In the genomic region with DNA sequence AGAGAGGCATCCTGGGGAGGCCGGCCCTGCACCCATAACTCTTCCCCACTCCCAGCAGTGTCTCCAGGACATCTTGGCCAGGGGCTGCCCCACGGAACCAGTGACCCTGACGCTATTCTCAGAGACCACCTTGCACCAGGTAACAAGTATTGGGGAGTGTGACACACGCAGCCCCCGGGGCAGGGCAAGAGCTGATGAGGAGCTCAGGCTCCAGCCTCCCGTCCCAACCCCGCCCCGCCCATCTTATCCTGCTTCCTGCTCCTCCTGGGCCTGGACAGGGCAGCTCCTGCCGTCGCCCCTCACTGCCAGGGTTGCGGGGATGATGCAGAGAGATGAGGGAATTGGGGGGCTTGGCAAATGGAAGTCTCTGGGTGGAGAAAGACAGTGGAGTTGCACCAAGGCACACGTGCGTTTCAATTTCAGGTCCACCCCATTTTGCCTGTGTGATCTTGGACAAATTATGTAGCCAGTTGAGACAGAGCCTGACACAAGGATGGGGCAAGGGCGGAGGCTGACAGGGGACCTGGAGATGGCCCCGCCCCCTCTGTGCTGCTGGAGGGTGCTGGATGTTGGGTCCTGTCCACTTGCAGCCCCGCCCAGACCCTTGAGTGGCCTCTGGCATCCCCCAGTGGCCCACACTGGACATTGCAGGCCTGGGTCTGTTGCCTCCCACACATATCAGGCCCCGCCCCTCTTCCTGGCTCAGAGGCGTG, we compare ENCODE assay signal across 8 cellular contexts. TPM values are rescaled to one million over a fixed set of nuclear protein-coding genes. Genes with fewer than 3 reads are reported as not detected.
DNase-seq lines count a peak whose midpoint lies in the region; ATAC-seq and TF ChIP-seq lines count a peak whose summit lies in the region.

No MANE protein-coding gene starts in this region.

- POLR2A ChIA-PET in HCT116 (lab: Charles Lee), result no interaction called here

- H3K9me3 ChIP-seq in HCT116 (ENCODE audit: control insufficient read depth in 1 of 2, insufficient read depth in 1 of 2, low read depth in 1 of 2, low read length in 2 of 2) (no peaks in the 10 kb centered on the region), lung (ENCODE audit: control insufficient read depth in 2 of 2, insufficient read depth in 1 of 2, low read length in 1 of 2) (no peaks in the 10 kb centered on the region)

- TF ChIP-seq CTCF in HCT116 (IDR thresholded peaks at IDR 0.05 in 2 of 3, conservative IDR thresholded peaks at IDR 0.05 in 1 of 3; ENCODE audit: borderline replicate concordance in 1 of 3, insufficient read depth in 1 of 3, low read depth in 2 of 3, low read length in 2 of 3) (peak; percentile 83 to 94 (median 92)), lung (IDR thresholded peaks at IDR 0.05; ENCODE audit: control extremely low read depth, extremely low read depth) (peak; percentile 97)

- H3K79me2 ChIP-seq in HCT116 (ENCODE audit: insufficient read depth, low read length), result no peaks in the 10 kb centered on the region

- TF ChIP-seq RAD21 in HCT116 (IDR thresholded peaks at IDR 0.05; ENCODE audit: low read depth), result peak; percentile 97

- no peak for TF ChIP-seq POLR2A in HCT116 (IDR thresholded peaks at IDR 0.05; ENCODE audit: borderline replicate concordance, extremely low read depth, insufficient read depth, insufficient read length)

- CTCF ChIA-PET in HCT116 (lab: Charles Lee), result no interaction called here

- RAD21 ChIA-PET in HCT116 (lab: Charles Lee; ENCODE audit: low non-redundant PET in 1 of 2, low total read pairs in 2 of 2, uncharacterized antibody in 2 of 2, unreplicated experiment in 2 of 2), result no interaction called here

- no peak overlapping the region for H2AFZ ChIP-seq in HCT116 (ENCODE audit: low read depth, low read length, poor library complexity, severe bottlenecking)

- ATAC-seq in HCT116 (peak; percentile 98), lung (ENCODE audit: insufficient read depth, low FRiP score) (peak; percentile 88)

- no peaks in the 10 kb centered on the region for H4K20me1 ChIP-seq in HCT116 (ENCODE audit: insufficient read depth)

- no peaks in the 10 kb centered on the region for H3K9me2 ChIP-seq in HCT116 (ENCODE audit: insufficient read depth)

- DNase-seq in DMS114 treated with DMSO at 0.1 percent for 48 hours (lab: John Stamatoyannopoulos, UW; ENCODE audit: unreplicated experiment) (peak; percentile 81), HCT116 (ENCODE audit: low read depth, low spot score) (peak; percentile 85), NCI-H226 (peak; percentile 62), lung (ENCODE audit: low spot score) (peak; percentile 81), DMS79 treated with DMSO at 0.1 percent for 48 hours (lab: John Stamatoyannopoulos, UW) (no peak)
- peak; percentile 83 for DNase-seq in activated CD4-positive, alpha-beta T cell treated with anti-CD3 and anti-CD28 coated beads for 48 hours
- DNase-seq in effector CD4-positive, alpha-beta T cell, result peak; percentile 14
- peak; percentile 35 for DNase-seq in stimulated activated CD8-positive, alpha-beta memory T cell treated with anti-CD3 and anti-CD28 coated beads, Interleukin-4, amount 100 ng/mL, for 24 hours (ENCODE audit: low read depth)

- H3K4me3 ChIP-seq in HCT116 (replicated peaks in 1 of 2; ENCODE audit: low read depth in 1 of 2, low read length in 2 of 2) (no peak overlapping the region), lung (no peak overlapping the region)

- H3K36me3 ChIP-seq in HCT116 (ENCODE audit: control insufficient read depth in 1 of 2, insufficient read depth in 2 of 2, low read length in 2 of 2), result no peaks in the 10 kb centered on the region
- H3K36me3 ChIP-seq in lung (ENCODE audit: control insufficient read depth in 2 of 2, insufficient read depth in 2 of 2, low read length in 2 of 2), result no peaks in the 10 kb centered on the region

- WGBS in lung, 2 donors, result 55 to 61% methylated on average over 18 of the region's 18 CpGs

- H3K4me2 ChIP-seq in HCT116 (ENCODE audit: low read length), result no peak overlapping the region; the same call in 1 of the 2 replicates

- no peak overlapping the region for H3K9ac ChIP-seq in HCT116 (ENCODE audit: low read length)

- peaks cover 2 to 9% of the 10 kb centered on the region in 2 experiments; a peak in 3 of 4 replicates for H3K4me1 ChIP-seq in HCT116 (ENCODE audit: control insufficient read depth in 1 of 2, insufficient read depth in 2 of 2, low read length in 2 of 2)
- H3K4me1 ChIP-seq in lung (ENCODE audit: control insufficient read depth in 2 of 2, insufficient read depth in 2 of 2, low read length in 2 of 2), result peaks cover 0 to 4% of the 10 kb centered on the region in 2 donors

- no peaks in the 10 kb centered on the region for H3K27me3 ChIP-seq in HCT116 (ENCODE audit: insufficient read depth, low read length)
- no peaks in the 10 kb centered on the region for H3K27me3 ChIP-seq in lung (ENCODE audit: control insufficient read depth, insufficient read depth)

- no peak overlapping the region for H3K27ac ChIP-seq in HCT116 (ENCODE audit: low read depth, low read length)
- no peak overlapping the region for H3K27ac ChIP-seq in lung (ENCODE audit: low read depth in 1 of 2, low read length in 1 of 2)

- BruUV-seq in HCT116 (replicated peaks; lab: Mats Ljungman, UMichigan), result no TSS peak

- intact Hi-C loops in HCT116 (cut with micrococcal nuclease), result no loop called here

TF ChIP-seq in HCT116, 20 proteins besides CTCF, POLR2A, EP300 and RAD21:
- TF ChIP-seq, protein P1, sequence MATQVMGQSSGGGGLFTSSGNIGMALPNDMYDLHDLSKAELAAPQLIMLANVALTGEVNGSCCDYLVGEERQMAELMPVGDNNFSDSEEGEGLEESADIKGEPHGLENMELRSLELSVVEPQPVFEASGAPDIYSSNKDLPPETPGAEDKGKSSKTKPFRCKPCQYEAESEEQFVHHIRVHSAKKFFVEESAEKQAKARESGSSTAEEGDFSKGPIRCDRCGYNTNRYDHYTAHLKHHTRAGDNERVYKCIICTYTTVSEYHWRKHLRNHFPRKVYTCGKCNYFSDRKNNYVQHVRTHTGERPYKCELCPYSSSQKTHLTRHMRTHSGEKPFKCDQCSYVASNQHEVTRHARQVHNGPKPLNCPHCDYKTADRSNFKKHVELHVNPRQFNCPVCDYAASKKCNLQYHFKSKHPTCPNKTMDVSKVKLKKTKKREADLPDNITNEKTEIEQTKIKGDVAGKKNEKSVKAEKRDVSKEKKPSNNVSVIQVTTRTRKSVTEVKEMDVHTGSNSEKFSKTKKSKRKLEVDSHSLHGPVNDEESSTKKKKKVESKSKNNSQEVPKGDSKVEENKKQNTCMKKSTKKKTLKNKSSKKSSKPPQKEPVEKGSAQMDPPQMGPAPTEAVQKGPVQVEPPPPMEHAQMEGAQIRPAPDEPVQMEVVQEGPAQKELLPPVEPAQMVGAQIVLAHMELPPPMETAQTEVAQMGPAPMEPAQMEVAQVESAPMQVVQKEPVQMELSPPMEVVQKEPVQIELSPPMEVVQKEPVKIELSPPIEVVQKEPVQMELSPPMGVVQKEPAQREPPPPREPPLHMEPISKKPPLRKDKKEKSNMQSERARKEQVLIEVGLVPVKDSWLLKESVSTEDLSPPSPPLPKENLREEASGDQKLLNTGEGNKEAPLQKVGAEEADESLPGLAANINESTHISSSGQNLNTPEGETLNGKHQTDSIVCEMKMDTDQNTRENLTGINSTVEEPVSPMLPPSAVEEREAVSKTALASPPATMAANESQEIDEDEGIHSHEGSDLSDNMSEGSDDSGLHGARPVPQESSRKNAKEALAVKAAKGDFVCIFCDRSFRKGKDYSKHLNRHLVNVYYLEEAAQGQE (IDR thresholded peaks at IDR 0.05; ENCODE audit: low read depth), result no peak
- TF ChIP-seq CBX3 (IDR thresholded peaks at IDR 0.05; ENCODE audit: low read depth), result no peak
- TF ChIP-seq YY1 (IDR thresholded peaks at IDR 0.05; ENCODE audit: extremely low read depth, insufficient replicate concordance, low read depth, low read length), result no peak
- no peak for TF ChIP-seq SRF (IDR thresholded peaks at IDR 0.05; ENCODE audit: low read depth)
- TF ChIP-seq CEBPB (IDR thresholded peaks at IDR 0.05; ENCODE audit: low read depth), result no peak
- TF ChIP-seq ZFX (IDR thresholded peaks at IDR 0.05), result no peak
- no peak for TF ChIP-seq JUND (IDR thresholded peaks at IDR 0.05)
- no peak for TF ChIP-seq EZH2phosphoT487 (IDR thresholded peaks at IDR 0.05; ENCODE audit: borderline replicate concordance)
- no peak for TF ChIP-seq EZH2 (IDR thresholded peaks at IDR 0.05)
TF ChIP-seq in HCT116: peak in this region for 0.

RNA-seq across cellular contexts. Expression of a gene that starts 10.7 kb away (rescaled TPM):
- 0.10 TPM for total RNA-seq in HCT116 (2021; ENCODE audit: unreplicated experiment)
- 0.34 and 0.37 TPM in 2 replicates for polyA plus RNA-seq in HCT116 (2012)
- 1 to 10 TPM in 1 of 2 donors, not detected in 1; 1.3 TPM for total RNA-seq in lung
- under 1 TPM; 0.10 to 0.17 TPM for polyA plus RNA-seq in lung

RNA-seq across cellular contexts. Expression of a gene that starts 11.0 kb away (rescaled TPM):
- total RNA-seq in HCT116 (2021; ENCODE audit: unreplicated experiment) (0.81 TPM), lung (1 to 10 TPM in 1 of 2 donors, under 1 TPM in 1; 0.37 to 1.9 TPM)
- 1.1 and 1.2 TPM in 2 replicates for polyA plus RNA-seq in HCT116 (2012)
- under 1 TPM; 0.06 to 0.22 TPM for polyA plus RNA-seq in lung

RNA-seq across cellular contexts. Expression of a gene that starts 14.7 kb away (rescaled TPM):
- total RNA-seq in HCT116 (2021; ENCODE audit: unreplicated experiment) (0.27 TPM), lung (10 to 100 TPM in 1 of 2 donors, 1 to 10 TPM in 1; 2.4 to 34.2 TPM)
- polyA plus RNA-seq in HCT116 (2012), result 0.04 and 0.09 TPM in 2 replicates
- polyA plus RNA-seq in lung, result 10 to 100 TPM; 11.2 to 11.5 TPM

RNA-seq across cellular contexts. Expression of a gene that starts 28.5 kb away (rescaled TPM):
- total RNA-seq in HCT116 (2021; ENCODE audit: unreplicated experiment), result not detected
- not detected in 2 replicates for polyA plus RNA-seq in HCT116 (2012)
- not detected for total RNA-seq in lung
- polyA plus RNA-seq in lung, result under 1 TPM in 1 of 2 donors, not detected in 1; 0.16 TPM

RNA-seq across cellular contexts. Expression of a gene that starts 40.9 kb away (rescaled TPM):
- 11.6 TPM for total RNA-seq in HCT116 (2021; ENCODE audit: unreplicated experiment)
- polyA plus RNA-seq in HCT116 (2012), result 16.5 and 17.4 TPM in 2 replicates
- total RNA-seq in lung, result not detected
- polyA plus RNA-seq in lung, result not detected
